Comparison of ENCODE assay signal across 15 cellular contexts in genomic region chr6:119535332-119535731, GRCh38.
DNase-seq lines count a peak whose midpoint lies in the region; ATAC-seq and TF ChIP-seq lines count a peak whose summit lies in the region.
"Had no signal": no experiment of that assay in that cellular context is flagged by ENCODE, and none has a peak within 500 bp of the region (broad histone marks: within the 10 kb centered on the region; RNA-seq: fewer than 3 reads in every experiment).

No MANE protein-coding gene starts in this region.

- TF ChIP-seq CTCF in GM10266 (IDR thresholded peaks at IDR 0.05; ENCODE audit: control insufficient read depth, insufficient read depth, low read depth, missing control alignments) = no peak

- peak; percentile 55 for ATAC-seq in GM19463 (IDR thresholded peaks at IDR 0.05; ENCODE audit: unreplicated experiment)
- peak; percentile 57 for ATAC-seq in HG02759 (IDR thresholded peaks at IDR 0.05; ENCODE audit: unreplicated experiment)
- peak; percentile 40 for ATAC-seq in HG03558 (IDR thresholded peaks at IDR 0.05; ENCODE audit: extremely low read depth, unreplicated experiment)
- ATAC-seq: activated CD8-positive, alpha-beta memory T cell treated with anti-CD3 and anti-CD28 coated beads, Interleukin-2, amount 10 ng/mL, durations not matched to agents 7 days and 5 days; CD8-positive, alpha-beta T cell; effector memory CD8-positive, alpha-beta T cell; gastrocnemius medialis had no signal

- DNase-seq in GM10266 (ENCODE audit: extremely low spot score) (peak; percentile 10), T-helper 2 cell (no peak), NCI-H2196 treated with DMSO at 0.1 percent for 48 hours (lab: John Stamatoyannopoulos, UW; ENCODE audit: unreplicated experiment) (no peak)
- no peak for DNase-seq in activated CD4-positive, alpha-beta T cell treated with anti-CD3 and anti-CD28 coated beads for 1 hour
- DNase-seq in stimulated activated CD4-positive, alpha-beta T cell treated with anti-CD3 and anti-CD28 coated beads, Interleukin-2, amount 100 ng/mL, for 24 hours = no peak
- DNase-seq: activated CD8-positive, alpha-beta memory T cell treated with anti-CD3 and anti-CD28 coated beads, Interleukin-2, amount 10 ng/mL, durations not matched to agents 7 days and 5 days; activated naive CD4-positive, alpha-beta T cell treated with anti-CD3 and anti-CD28 coated beads, Interleukin-2, amount 10 ng/mL, durations not matched to agents 7 days and 5 days; CD8-positive, alpha-beta T cell; effector memory CD8-positive, alpha-beta T cell; gastrocnemius medialis; immature natural killer cell; mesendoderm had no signal
